35 cellular contexts compared by ENCODE assay signal in genomic region chr2:37198681-37199065, GRCh38. TPM values are rescaled to one million over a fixed set of nuclear protein-coding genes. Genes with fewer than 3 reads are reported as not detected.
A peak's percentile ranks its signal among the peaks of the same experiment; 100 is the strongest.
DNase-seq lines count a peak whose midpoint lies in the region; ATAC-seq, FAIRE-seq and TF ChIP-seq lines count a peak whose summit lies in the region.
"Had no signal": no experiment of that assay in that cellular context is flagged by ENCODE, and none has a peak within 500 bp of the region (broad histone marks: within the 10 kb centered on the region; RNA-seq: fewer than 3 reads in every experiment).

No MANE protein-coding gene starts in this region.

- no peak for TF ChIP-seq RAD21 in H1 (IDR thresholded peaks at IDR 0.05 in 1 of 2, conservative IDR thresholded peaks at IDR 0.05 in 1 of 2; ENCODE audit: low read depth in 2 of 2, low read length in 2 of 2)

- CTCF ChIA-PET in H1 (lab: Charles Lee; ENCODE audit: partially characterized antibody): interaction anchor here (1.1 to 2.5 kb wide), 8 partner anchors 9 to 33 kb away, joined by 3 to 9 read pairs (median 6); partner anchors contain the start of genes CEBPZ and NDUFAF7

- no peaks in the 10 kb centered on the region for H3K9me3 Mint-ChIP-seq in activated naive CD8-positive, alpha-beta T cell (ENCODE audit: low read depth)
- peaks cover 2% of the 10 kb centered on the region for H3K9me3 Mint-ChIP-seq in activated naive CD8-positive, alpha-beta T cell treated with anti-CD3 and anti-CD28 coated beads for 36 hours
- H3K9me3 Mint-ChIP-seq: natural killer cell treated with Interleukin-12 subunit alpha and Interleukin-12 subunit beta and Interleukin-15 and Interleukin-18, amount 100 ng/mL, for 72 hours had no signal

- H2AFZ ChIP-seq in H1 (ENCODE audit: low read length) (no peak overlapping the region), trophoblast cell (ENCODE audit: insufficient read depth, low read length, poor library complexity) (no peak overlapping the region)

- H3K4me1 ChIP-seq in H1 (replicated peaks in 1 of 4; ENCODE audit: control insufficient read depth in 3 of 4, insufficient read depth in 4 of 4, low read length in 3 of 4) (peaks cover 0 to 17% (median 1%) of the 10 kb centered on the region in 4 experiments; a peak in 3 of 7 replicates), trophoblast cell (ENCODE audit: control insufficient read depth in 1 of 2, insufficient read depth in 2 of 2, low read length in 2 of 2) (no peaks in the 10 kb centered on the region)

- 0 out of 2 replicates have a peak overlapping the region, but pooled peaks have one; percentile 41 for H2BK12ac ChIP-seq in H1 (ENCODE audit: low read depth, low read length)
- H2BK12ac ChIP-seq in trophoblast cell (ENCODE audit: low read length): no peak overlapping the region

- H2BK120ac ChIP-seq in H1 (replicated peaks; ENCODE audit: low read depth, low read length) (no peak overlapping the region), trophoblast cell (ENCODE audit: insufficient read depth, low read length, poor library complexity) (no peak overlapping the region)

- H2AK5ac ChIP-seq in H1 (ENCODE audit: low read depth, low read length) (peak overlapping the region; percentile 75; the same call in 1 of the 2 replicates), trophoblast cell (ENCODE audit: low read length) (no peak overlapping the region)

- H3K9me3 ChIP-seq in H1 (ENCODE audit: insufficient read depth in 2 of 2, low read depth in 1 of 2, low read length in 1 of 2): peaks cover 3 to 4% of the 10 kb centered on the region in 2 experiments
- H3K9me3 ChIP-seq in trophoblast cell (ENCODE audit: insufficient read depth, low read depth, low read length): no peaks in the 10 kb centered on the region

- peaks cover 6% of the 10 kb centered on the region for H3K23me2 ChIP-seq in H1 (ENCODE audit: low read depth, low read length)

- H3K9ac ChIP-seq in H1 (replicated peaks in 1 of 4; ENCODE audit: extremely low read depth in 1 of 4, low read depth in 3 of 4, low read length in 3 of 4) (no peak overlapping the region; a peak in 1 of 7 replicates), trophoblast cell (ENCODE audit: low read length) (no peak overlapping the region)

- H3K4ac ChIP-seq in H1 (replicated peaks; ENCODE audit: insufficient read length, low read depth, low read length): peak overlapping the region; percentile 73
- no peak overlapping the region for H3K4ac ChIP-seq in trophoblast cell (ENCODE audit: low read depth, low read length)

- WGBS in H1 (ENCODE audit: extremely low coverage in 1 of 2, insufficient coverage in 1 of 2, insufficient read length in 1 of 2, insufficient replicate concordance in 2 of 2, low coverage in 1 of 2, low lambda C conversion rate in 2 of 2, missing lambda C conversion rate in 1 of 2), 2 experiments: 76% methylated on average over 8 of the region's 8 CpGs; no CpG with 5 or more reads in 1 of the 2 experiments
- no CpG with 5 or more reads among the region's 8 CpGs for WGBS in trophoblast cell (ENCODE audit: extremely low coverage, insufficient coverage, insufficient read length)

- H3K4me3 Mint-ChIP-seq in activated naive CD8-positive, alpha-beta T cell: peak overlapping the region; percentile 35
- H3K4me3 Mint-ChIP-seq in activated naive CD8-positive, alpha-beta T cell treated with anti-CD3 and anti-CD28 coated beads for 36 hours: no peak overlapping the region
- H3K4me3 Mint-ChIP-seq: natural killer cell treated with Interleukin-12 subunit alpha and Interleukin-12 subunit beta and Interleukin-15 and Interleukin-18, amount 100 ng/mL, for 72 hours had no signal

- H3K79me1 ChIP-seq in H1 (ENCODE audit: low read depth, low read length) (no peaks in the 10 kb centered on the region), trophoblast cell (ENCODE audit: low read length) (peaks cover 8% of the 10 kb centered on the region)

- DNase-seq in activated naive CD8-positive, alpha-beta T cell treated with anti-CD3 and anti-CD28 coated beads for 36 hours: no peak
- no peak for DNase-seq in NB4 (ENCODE audit: low read depth)
- DNase-seq in H1 (ENCODE audit: low read depth in 1 of 2, low spot score in 2 of 2): no peak
- DNase-seq in NCI-H1105 (lab: John Stamatoyannopoulos, UW): no peak
- DNase-seq in NCI-H524 (lab: John Stamatoyannopoulos, UW): no peak
- no peak for DNase-seq in trophoblast cell
- DNase-seq: activated CD4-positive, CD25-positive, alpha-beta regulatory T cell treated with anti-CD3 and anti-CD28 coated beads, Interleukin-2, amount 50 U/mL, for 72 hours; activated CD8-positive, alpha-beta T cell treated with anti-CD3 and anti-CD28 coated beads for 36 hours; activated gamma-delta T cell; cerebellar nuclear complex; DMS79; Kasumi-1; midbrain; NCI-H1694; NCI-H2171 treated with DMSO at 0.1 percent for 48 hours; NCI-H524 treated with DMSO at 0.1 percent for 48 hours; SJCRH30; stimulated activated CD8-positive, alpha-beta memory T cell treated with anti-CD3 and anti-CD28 coated beads, Interleukin-4, amount 100 ng/mL, for 48 hours; stomach; T-helper 1 cell; transverse colon had no signal

- H3K18ac ChIP-seq in H1 (ENCODE audit: extremely low read depth, low read length): peak overlapping the region; percentile 87; the same call in 1 of the 2 replicates
- no peak overlapping the region for H3K18ac ChIP-seq in trophoblast cell (ENCODE audit: low read length)

- no peak for TF ChIP-seq POLR2A in NB4 (IDR thresholded peaks at IDR 0.05; ENCODE audit: extremely low read depth, insufficient read length)
- TF ChIP-seq POLR2A in H1 (IDR thresholded peaks at IDR 0.05; ENCODE audit: control extremely low read depth in 1 of 2, low read depth in 2 of 2, low read length in 2 of 2): no peak

- POLR2A ChIA-PET in H1 (lab: Charles Lee; ENCODE audit: partially characterized antibody): interaction anchor here (0.8 to 2.6 kb wide), 12 partner anchors 8 to 43 kb away, joined by 3 to 11 read pairs (median 6); partner anchors contain the start of genes EIF2AK2 and SULT6B1

- no peak overlapping the region for H3K14ac ChIP-seq in H1 (ENCODE audit: insufficient read length)
- no peak overlapping the region for H3K14ac ChIP-seq in trophoblast cell (ENCODE audit: low read length)

- H3K27me3 ChIP-seq in H1 (replicated peaks in 1 of 4; ENCODE audit: control insufficient read depth in 3 of 4, extremely low read depth in 1 of 4, insufficient read depth in 3 of 4, low read length in 3 of 4) (no peaks in the 10 kb centered on the region), trophoblast cell (ENCODE audit: insufficient read depth, low read length) (no peaks in the 10 kb centered on the region)
- H3K27me3 ChIP-seq: SJCRH30, stomach, transverse colon had no signal

- H3K27ac ChIP-seq in H1 (ENCODE audit: low read depth, low read length) (peak overlapping the region; percentile 58; the same call in 1 of the 2 replicates), trophoblast cell (ENCODE audit: low read depth, low read length) (no peak overlapping the region)
- H3K27ac ChIP-seq: A549, SJCRH30, stomach, transverse colon had no signal

- peak overlapping the region; percentile 79 for H3K27ac Mint-ChIP-seq in activated naive CD8-positive, alpha-beta T cell
- H3K27ac Mint-ChIP-seq in activated naive CD8-positive, alpha-beta T cell treated with anti-CD3 and anti-CD28 coated beads for 36 hours: no peak overlapping the region
- H3K27ac Mint-ChIP-seq: brain had no signal

- H4K8ac ChIP-seq in H1 (ENCODE audit: extremely low read depth, insufficient read depth, low read length) (no peak overlapping the region), trophoblast cell (ENCODE audit: low read depth, low read length) (no peak overlapping the region)

- peaks cover 43% of the 10 kb centered on the region for H3K4me1 Mint-ChIP-seq in activated naive CD8-positive, alpha-beta T cell (ENCODE audit: low read depth)
- peaks cover 40% of the 10 kb centered on the region for H3K4me1 Mint-ChIP-seq in activated naive CD8-positive, alpha-beta T cell treated with anti-CD3 and anti-CD28 coated beads for 36 hours

- 0 out of 2 replicates have a peak overlapping the region, but pooled peaks have one; percentile 34 for H2BK15ac ChIP-seq in H1 (ENCODE audit: low read length)

- no peak overlapping the region for H3K23ac ChIP-seq in H1 (ENCODE audit: insufficient read length)
- no peak overlapping the region for H3K23ac ChIP-seq in trophoblast cell (ENCODE audit: low read length)

- ATAC-seq in HG03460 (IDR thresholded peaks at IDR 0.05; ENCODE audit: unreplicated experiment): no peak
- ATAC-seq: A549; activated CD8-positive, alpha-beta T cell treated with anti-CD3 and anti-CD28 coated beads for 36 hours; natural killer cell treated with Interleukin-12 subunit alpha and Interleukin-12 subunit beta and Interleukin-15 and Interleukin-18, amount 100 ng/mL, for 72 hours had no signal

- H4K20me1 ChIP-seq in H1 (replicated peaks in 1 of 2; ENCODE audit: control insufficient read depth in 1 of 2, insufficient read depth in 2 of 2, low read length in 2 of 2): peaks cover 0 to 2% of the 10 kb centered on the region in 2 experiments

- TF ChIP-seq EP300 in H1 (IDR thresholded peaks at IDR 0.05; ENCODE audit: borderline replicate concordance in 1 of 2, low read depth in 2 of 2, low read length in 2 of 2): no peak

- peaks cover 5 to 34% of the 10 kb centered on the region in 2 experiments; a peak in 3 of 4 replicates for H3K79me2 ChIP-seq in H1 (ENCODE audit: control insufficient read depth in 1 of 2, insufficient read depth in 2 of 2, low read length in 2 of 2)
- H3K79me2 ChIP-seq in trophoblast cell (ENCODE audit: control insufficient read depth, insufficient read depth, low read length, poor library complexity): peaks cover 5% of the 10 kb centered on the region

- no peak overlapping the region for H4K12ac ChIP-seq in trophoblast cell (ENCODE audit: low read depth, low read length)

- no peak overlapping the region for H2BK20ac ChIP-seq in H1 (ENCODE audit: low read length)

- H2BK5ac ChIP-seq in H1 (ENCODE audit: low read depth, low read length) (peak overlapping the region; percentile 67; the same call in 1 of the 2 replicates), trophoblast cell (ENCODE audit: low read depth, low read length, poor library complexity) (no peak overlapping the region)

- H3K36me3 ChIP-seq in H1 (ENCODE audit: control insufficient read depth in 2 of 4, insufficient read depth in 4 of 4, low read length in 3 of 4) (peaks cover 2 to 40% (median 25%) of the 10 kb centered on the region in 4 experiments; a peak in 6 of 8 replicates), trophoblast cell (ENCODE audit: control insufficient read depth in 1 of 2, insufficient read depth in 2 of 2, low read length in 2 of 2) (peaks cover 6 to 9% of the 10 kb centered on the region in 2 experiments)

- H3K4me2 ChIP-seq in H1 (ENCODE audit: insufficient read depth in 1 of 2, low read depth in 2 of 2, low read length in 2 of 2) (peak overlapping the region; percentile 16 to 76; a peak in 3 of 4 replicates), trophoblast cell (ENCODE audit: low read length) (no peak overlapping the region)

- H3K4me3 ChIP-seq in NB4 (ENCODE audit: low read depth, low read length) (peak overlapping the region; percentile 4), H1 (ENCODE audit: extremely low read depth in 1 of 4, insufficient read depth in 2 of 4, low read depth in 3 of 4, low read length in 4 of 4) (no peak overlapping the region), trophoblast cell (ENCODE audit: low read depth, low read length) (no peak overlapping the region)
- H3K4me3 ChIP-seq: A549, SJCRH30, stomach, transverse colon had no signal

- peak overlapping the region; percentile 53 for H4K91ac ChIP-seq in H1 (replicated peaks; ENCODE audit: insufficient read length, low read length)
- no peak overlapping the region for H4K91ac ChIP-seq in trophoblast cell (ENCODE audit: low read depth, low read length)

- no peak overlapping the region for H3K56ac ChIP-seq in H1 (replicated peaks; ENCODE audit: insufficient read length, low read depth, low read length)

- H3K36me3 Mint-ChIP-seq in activated naive CD8-positive, alpha-beta T cell: peaks cover 11% of the 10 kb centered on the region
- H3K36me3 Mint-ChIP-seq in activated naive CD8-positive, alpha-beta T cell treated with anti-CD3 and anti-CD28 coated beads for 36 hours: peaks cover 51% of the 10 kb centered on the region

- peak overlapping the region; percentile 42 for H4K5ac ChIP-seq in H1 (ENCODE audit: insufficient read length, low read depth, low read length)

- H3K27me3 Mint-ChIP-seq in activated naive CD8-positive, alpha-beta T cell: no peaks in the 10 kb centered on the region
- peaks cover 3% of the 10 kb centered on the region for H3K27me3 Mint-ChIP-seq in activated naive CD8-positive, alpha-beta T cell treated with anti-CD3 and anti-CD28 coated beads for 36 hours
- H3K27me3 Mint-ChIP-seq: activated CD8-positive, alpha-beta T cell treated with anti-CD3 and anti-CD28 coated beads for 36 hours; natural killer cell treated with Interleukin-12 subunit alpha and Interleukin-12 subunit beta and Interleukin-15 and Interleukin-18, amount 100 ng/mL, for 72 hours had no signal

- no peak for FAIRE-seq in H1 (lab: Jason Lieb, UNC)
- FAIRE-seq: A549, HTR-8/SVneo, keratinocyte, TTC549 had no signal

- no peak for TF ChIP-seq CTCF in NB4 (IDR thresholded peaks at IDR 0.05; ENCODE audit: low read depth, low read length)
- TF ChIP-seq CTCF in H1 (IDR thresholded peaks at IDR 0.05; ENCODE audit: control extremely low read depth in 1 of 3, insufficient read depth in 1 of 3, low read depth in 1 of 3, low read length in 3 of 3): no peak

RNA-seq across cellular contexts. Expression of gene CEBPZOS, which starts 2.4 kb away (rescaled TPM):
- 10 to 100 TPM; 37.3 to 38.8 TPM for total RNA-seq in activated naive CD8-positive, alpha-beta T cell treated with anti-CD3 and anti-CD28 coated beads for 36 hours
- total RNA-seq in H1 (2021; fragmentation: NEBNext Ultra II Directional; extraction: Animal tissue kit (Norgen Biotek cat#: 25700)): 43.5 and 43.6 TPM in 2 replicates
- polyA plus RNA-seq in H1 (2011; rRNA removed): 20.5 and 27.3 TPM in 2 replicates
- 26.4 TPM for polyA plus RNA-seq in H1 (2011; cell fraction: cytosol; rRNA removed)
- 10.7 TPM for polyA plus RNA-seq in H1 (2011; cell fraction: nucleus; rRNA removed)
- 20.0 to 27.4 TPM (median 23.2 TPM) in 4 replicates for polyA plus RNA-seq in H1 (2012, experiment 1 of 2)
- polyA plus RNA-seq in H1 (2012, experiment 2 of 2): 3.5 TPM
- 65.8 TPM for polyA plus RNA-seq in H1 (2013, experiment 1 of 2)
- polyA plus RNA-seq in H1 (2013, experiment 2 of 2): 67.5 TPM
- polyA minus RNA-seq in H1 (2011; rRNA and poly(A)+ RNA removed): 10.3 and 11.3 TPM in 2 replicates
- 6.0 TPM for polyA minus RNA-seq in H1 (2011; cell fraction: cytosol; rRNA and poly(A)+ RNA removed)
- 13.0 TPM for polyA minus RNA-seq in H1 (2011; cell fraction: nucleus; rRNA and poly(A)+ RNA removed)
- 21.9 and 22.7 TPM in 2 replicates for polyA plus RNA-seq in trophoblast cell (2013)

RNA-seq across cellular contexts. Expression of gene SULT6B1, which starts 10.2 kb away (rescaled TPM):
- not detected for total RNA-seq in activated naive CD8-positive, alpha-beta T cell treated with anti-CD3 and anti-CD28 coated beads for 36 hours
- not detected in 2 replicates for total RNA-seq in H1 (2021; fragmentation: NEBNext Ultra II Directional; extraction: Animal tissue kit (Norgen Biotek cat#: 25700))
- polyA plus RNA-seq in H1 (2011; rRNA removed): not detected in 2 replicates
- not detected for polyA plus RNA-seq in H1 (2011; cell fraction: cytosol; rRNA removed)
- not detected for polyA plus RNA-seq in H1 (2011; cell fraction: nucleus; rRNA removed)
- not detected in 4 replicates for polyA plus RNA-seq in H1 (2012, experiment 1 of 2)
- polyA plus RNA-seq in H1 (2012, experiment 2 of 2): not detected
- not detected for polyA plus RNA-seq in H1 (2013, experiment 1 of 2)
- polyA plus RNA-seq in H1 (2013, experiment 2 of 2): not detected
- polyA minus RNA-seq in H1 (2011; rRNA and poly(A)+ RNA removed): 0.17 TPM in 1 of 2 replicates, not detected in the other
- polyA minus RNA-seq in H1 (2011; cell fraction: cytosol; rRNA and poly(A)+ RNA removed): not detected
- not detected for polyA minus RNA-seq in H1 (2011; cell fraction: nucleus; rRNA and poly(A)+ RNA removed)
- polyA plus RNA-seq in trophoblast cell (2013): not detected in 2 replicates
- total RNA-seq: activated CD8-positive, alpha-beta T cell treated with anti-CD3 and anti-CD28 coated beads for 36 hours; dermis microvascular lymphatic vessel endothelial cell; liver; natural killer cell treated with Interleukin-12 subunit alpha and Interleukin-12 subunit beta and Interleukin-15 and Interleukin-18, amount 100 ng/mL, for 72 hours; osteoblast; renal cortical epithelial cell; RPMI7951; SJCRH30; skeletal muscle tissue; stomach; transverse colon had no signal
- polyA plus RNA-seq: A549, keratinocyte, liver, stomach had no signal

RNA-seq across cellular contexts. Expression of gene CEBPZ, which starts 32.7 kb away (rescaled TPM):
- 100 to 1,000 TPM; 102 to 119 TPM for total RNA-seq in activated naive CD8-positive, alpha-beta T cell treated with anti-CD3 and anti-CD28 coated beads for 36 hours
- total RNA-seq in H1 (2021; fragmentation: NEBNext Ultra II Directional; extraction: Animal tissue kit (Norgen Biotek cat#: 25700)): 186 and 201 TPM in 2 replicates
- polyA plus RNA-seq in H1 (2011; rRNA removed): 14.7 and 19.1 TPM in 2 replicates
- 51.8 TPM for polyA plus RNA-seq in H1 (2011; cell fraction: cytosol; rRNA removed)
- polyA plus RNA-seq in H1 (2011; cell fraction: nucleus; rRNA removed): 21.0 TPM
- polyA plus RNA-seq in H1 (2012, experiment 1 of 2): 107 to 213 TPM (median 119 TPM) in 4 replicates
- 17.0 TPM for polyA plus RNA-seq in H1 (2012, experiment 2 of 2)
- 165 TPM for polyA plus RNA-seq in H1 (2013, experiment 1 of 2)
- polyA plus RNA-seq in H1 (2013, experiment 2 of 2): 155 TPM
- 66.2 and 97.0 TPM in 2 replicates for polyA minus RNA-seq in H1 (2011; rRNA and poly(A)+ RNA removed)
- polyA minus RNA-seq in H1 (2011; cell fraction: cytosol; rRNA and poly(A)+ RNA removed): 53.7 TPM
- polyA minus RNA-seq in H1 (2011; cell fraction: nucleus; rRNA and poly(A)+ RNA removed): 108 TPM
- 27.1 and 27.3 TPM in 2 replicates for polyA plus RNA-seq in trophoblast cell (2013)

RNA-seq across cellular contexts. Expression of gene NDUFAF7, which starts 32.8 kb away (rescaled TPM):
- 10 to 100 TPM; 20.9 to 21.3 TPM for total RNA-seq in activated naive CD8-positive, alpha-beta T cell treated with anti-CD3 and anti-CD28 coated beads for 36 hours
- 46.8 and 56.0 TPM in 2 replicates for total RNA-seq in H1 (2021; fragmentation: NEBNext Ultra II Directional; extraction: Animal tissue kit (Norgen Biotek cat#: 25700))
- 34.0 and 50.2 TPM in 2 replicates for polyA plus RNA-seq in H1 (2011; rRNA removed)
- polyA plus RNA-seq in H1 (2011; cell fraction: cytosol; rRNA removed): 57.3 TPM
- polyA plus RNA-seq in H1 (2011; cell fraction: nucleus; rRNA removed): 59.4 TPM
- 59.6 to 93.2 TPM (median 63.5 TPM) in 4 replicates for polyA plus RNA-seq in H1 (2012, experiment 1 of 2)
- 8.7 TPM for polyA plus RNA-seq in H1 (2012, experiment 2 of 2)
- 32.4 TPM for polyA plus RNA-seq in H1 (2013, experiment 1 of 2)
- polyA plus RNA-seq in H1 (2013, experiment 2 of 2): 27.8 TPM
- 43.5 and 55.3 TPM in 2 replicates for polyA minus RNA-seq in H1 (2011; rRNA and poly(A)+ RNA removed)
- polyA minus RNA-seq in H1 (2011; cell fraction: cytosol; rRNA and poly(A)+ RNA removed): 18.1 TPM
- 54.8 TPM for polyA minus RNA-seq in H1 (2011; cell fraction: nucleus; rRNA and poly(A)+ RNA removed)
- polyA plus RNA-seq in trophoblast cell (2013): 15.4 and 16.1 TPM in 2 replicates

RNA-seq across cellular contexts. Expression of gene EIF2AK2, which starts 41.9 kb away (rescaled TPM):
- 10 to 100 TPM; 68.7 to 74.8 TPM for total RNA-seq in activated naive CD8-positive, alpha-beta T cell treated with anti-CD3 and anti-CD28 coated beads for 36 hours
- total RNA-seq in H1 (2021; fragmentation: NEBNext Ultra II Directional; extraction: Animal tissue kit (Norgen Biotek cat#: 25700)): 46.3 and 46.9 TPM in 2 replicates
- 6.8 and 13.1 TPM in 2 replicates for polyA plus RNA-seq in H1 (2011; rRNA removed)
- 11.5 TPM for polyA plus RNA-seq in H1 (2011; cell fraction: cytosol; rRNA removed)
- polyA plus RNA-seq in H1 (2011; cell fraction: nucleus; rRNA removed): 6.3 TPM
- 8.3 to 20.3 TPM (median 10.9 TPM) in 4 replicates for polyA plus RNA-seq in H1 (2012, experiment 1 of 2)
- polyA plus RNA-seq in H1 (2012, experiment 2 of 2): 1.5 TPM
- polyA plus RNA-seq in H1 (2013, experiment 1 of 2): 27.0 TPM
- 27.1 TPM for polyA plus RNA-seq in H1 (2013, experiment 2 of 2)
- polyA minus RNA-seq in H1 (2011; rRNA and poly(A)+ RNA removed): 19.4 and 29.9 TPM in 2 replicates
- 17.4 TPM for polyA minus RNA-seq in H1 (2011; cell fraction: cytosol; rRNA and poly(A)+ RNA removed)
- polyA minus RNA-seq in H1 (2011; cell fraction: nucleus; rRNA and poly(A)+ RNA removed): 33.2 TPM
- 24.4 and 26.5 TPM in 2 replicates for polyA plus RNA-seq in trophoblast cell (2013)
